Comparison of ENCODE assay signal across 21 cellular contexts in genomic region chr19:16042533-16043085, GRCh38.
"Had no signal": no experiment of that assay in that cellular context is flagged by ENCODE, and none has a peak within 500 bp of the region (broad histone marks: within the 10 kb centered on the region; RNA-seq: fewer than 3 reads in every experiment).

No MANE protein-coding gene starts in this region.

- H3K4me3 ChIP-seq: body of pancreas, colonic mucosa, gastrocnemius medialis, skin epidermis, transverse colon had no signal

- H3K27me3 ChIP-seq: body of pancreas, colonic mucosa, gastrocnemius medialis, suprapubic skin, transverse colon had no signal

- DNase-seq: activated B cell treated with CpG ODN at 0.5 μM for 24 hours; activated CD4-positive, alpha-beta T cell treated with anti-CD3 and anti-CD28 coated beads for 48 hours; activated CD8-positive, alpha-beta T cell treated with anti-CD3 and anti-CD28 coated beads for 36 hours; activated naive CD4-positive, alpha-beta T cell treated with Interleukin-2 at 50 U/mL for 16 hours; activated T-cell treated with anti-CD3 and anti-CD28 coated beads, Interleukin-2, amount 50 U/mL, for 1 hour; body of pancreas; central memory CD4-positive, alpha-beta T cell; colonic mucosa; endodermal cell; gastrocnemius medialis; heart right ventricle; immature natural killer cell; kidney glomerular epithelial cell; occipital lobe; stimulated activated CD4-positive, alpha-beta T cell treated with anti-CD3 and anti-CD28 coated beads, Interleukin-2, amount 100 ng/mL, for 48 hours; stimulated activated naive CD8-positive, alpha-beta T cell treated with anti-CD3 and anti-CD28 coated beads, Interleukin-15, amount 100 ng/mL, for 72 hours; transverse colon had no signal

- H3K27ac ChIP-seq: body of pancreas, colonic mucosa, epithelial cell of prostate, gastrocnemius medialis, heart right ventricle, skin epidermis, suprapubic skin, transverse colon had no signal

- H3K36me3 ChIP-seq: colonic mucosa, gastrocnemius medialis, heart right ventricle, suprapubic skin, transverse colon had no signal

- ATAC-seq: activated CD8-positive, alpha-beta T cell treated with anti-CD3 and anti-CD28 coated beads for 36 hours; activated T-helper 17 cell treated with anti-CD3 and anti-CD28 coated beads, Interleukin-2, amount 50 U/mL, for 72 hours; body of pancreas; gastrocnemius medialis; heart right ventricle; stimulated activated naive CD8-positive, alpha-beta T cell treated with anti-CD3 and anti-CD28 coated beads, Interleukin-15, amount 100 ng/mL, for 72 hours had no signal

- H3K9me3 ChIP-seq: body of pancreas, colonic mucosa, gastrocnemius medialis, suprapubic skin, transverse colon had no signal
